In genomic region chr2:187920511-187920910, GRCh38 we compare ENCODE assay signal across 20 cellular contexts.
DNase-seq lines count a peak whose midpoint lies in the region; ATAC-seq, FAIRE-seq and TF ChIP-seq lines count a peak whose summit lies in the region.
"Had no signal": no experiment of that assay in that cellular context is flagged by ENCODE, and none has a peak within 500 bp of the region (broad histone marks: within the 10 kb centered on the region; RNA-seq: fewer than 3 reads in every experiment).

No MANE protein-coding gene starts in this region.

- TF ChIP-seq CTCF in astrocyte (IDR thresholded peaks at IDR 0.05; ENCODE audit: insufficient read depth, low read depth, low read length) (no peak), fibroblast of villous mesenchyme (IDR thresholded peaks at IDR 0.05; ENCODE audit: insufficient read depth, low read depth, low read length) (no peak), GM10248 (IDR thresholded peaks at IDR 0.05; ENCODE audit: control extremely low read depth, extremely low read depth, low read depth, missing control alignments) (no peak)

- no peaks in the 10 kb centered on the region for H3K79me2 ChIP-seq in astrocyte (ENCODE audit: insufficient read depth, low read length)

- CTCF ChIA-PET in GM10248 (lab: Yijun Ruan, JAX): interaction anchor here (1.3 kb wide), 1 partner anchor 20 kb away, joined by 3 read pairs; no protein-coding TSS in a partner anchor

- H3K27me3 ChIP-seq in astrocyte (ENCODE audit: insufficient read depth, low read length): no peaks in the 10 kb centered on the region
- H3K27me3 ChIP-seq: BLaER1 had no signal

- H3K27ac Mint-ChIP-seq in astrocyte (ENCODE audit: unreplicated experiment): no peak overlapping the region
- no peak overlapping the region for H3K27ac Mint-ChIP-seq in activated T-helper 1 cell treated with anti-CD3 and anti-CD28 coated beads, Interleukin-12 subunit alpha, Interleukin-12 subunit beta, Interleukin-2, Interleukin-4 antibody, amounts not matched to agents 30 ng/mL and 10 ng/mL and 1 ng/mL, durations not matched to agents 14 hours and 24 hours and 36 hours
- H3K27ac Mint-ChIP-seq: CD14-positive monocyte; CD4-positive, alpha-beta memory T cell; HFFc6 had no signal

- DNase-seq in ELR (ENCODE audit: low read depth) (peak; percentile 6), astrocyte (ENCODE audit: low read depth) (peak; percentile 3), fibroblast of villous mesenchyme (ENCODE audit: low read depth) (peak; percentile 7), NCI-H187 (lab: John Stamatoyannopoulos, UW) (no peak), GM10248 (ENCODE audit: extremely low spot score) (no peak)
- DNase-seq in activated T-helper 1 cell treated with anti-CD3 and anti-CD28 coated beads, Interleukin-12 subunit alpha, Interleukin-12 subunit beta, Interleukin-2, Interleukin-4 antibody, amounts not matched to agents 30 ng/mL and 10 ng/mL and 1 ng/mL, durations not matched to agents 14 hours and 24 hours and 36 hours (ENCODE audit: low spot score): no peak
- DNase-seq: 8988T; CD4-positive, alpha-beta memory T cell; DMS153; DMS79; GM23248; H7; HFFc6; IMR-90 had no signal

- H3K4me3 ChIP-seq in astrocyte (ENCODE audit: insufficient read depth, low read depth, low read length) (no peak overlapping the region), fibroblast of villous mesenchyme (ENCODE audit: low read depth, low read length) (no peak overlapping the region)
- H3K4me3 ChIP-seq: BLaER1, GM23248 had no signal

- POLR2A ChIA-PET in GM10248 (lab: Yijun Ruan, JAX): no interaction called here

- H3K9ac ChIP-seq in astrocyte (ENCODE audit: low read length): no peak overlapping the region
- H3K9ac ChIP-seq: BLaER1, GM23248 had no signal

- no peaks in the 10 kb centered on the region for H3K9me3 ChIP-seq in astrocyte (ENCODE audit: insufficient read depth, low read depth, low read length)
- H3K9me3 ChIP-seq: BLaER1 had no signal

- no peaks in the 10 kb centered on the region for H3K4me1 Mint-ChIP-seq in astrocyte (ENCODE audit: low read depth, unreplicated experiment)
- H3K4me1 Mint-ChIP-seq in activated T-helper 1 cell treated with anti-CD3 and anti-CD28 coated beads, Interleukin-12 subunit alpha, Interleukin-12 subunit beta, Interleukin-2, Interleukin-4 antibody, amounts not matched to agents 30 ng/mL and 10 ng/mL and 1 ng/mL, durations not matched to agents 14 hours and 24 hours and 36 hours (ENCODE audit: low read depth): no peaks in the 10 kb centered on the region
- H3K4me1 Mint-ChIP-seq: CD14-positive monocyte; CD4-positive, alpha-beta memory T cell had no signal

- FAIRE-seq in astrocyte (lab: Jason Lieb, UNC): no peak
- FAIRE-seq: GM12891, HTR-8/SVneo had no signal

- intact Hi-C loops in activated T-helper 1 cell treated with anti-CD3 and anti-CD28 coated beads, Interleukin-12 subunit alpha, Interleukin-12 subunit beta, Interleukin-2, Interleukin-4 antibody, amounts not matched to agents 30 ng/mL and 10 ng/mL and 1 ng/mL, durations not matched to agents 14 hours and 24 hours and 36 hours (cut with micrococcal nuclease): no loop called here

- H3K36me3 Mint-ChIP-seq in astrocyte (ENCODE audit: low read depth, unreplicated experiment): no peaks in the 10 kb centered on the region
- no peaks in the 10 kb centered on the region for H3K36me3 Mint-ChIP-seq in activated T-helper 1 cell treated with anti-CD3 and anti-CD28 coated beads, Interleukin-12 subunit alpha, Interleukin-12 subunit beta, Interleukin-2, Interleukin-4 antibody, amounts not matched to agents 30 ng/mL and 10 ng/mL and 1 ng/mL, durations not matched to agents 14 hours and 24 hours and 36 hours (ENCODE audit: low read depth)
- H3K36me3 Mint-ChIP-seq: CD14-positive monocyte; CD4-positive, alpha-beta memory T cell had no signal

- no peaks in the 10 kb centered on the region for H3K27me3 Mint-ChIP-seq in astrocyte (ENCODE audit: low read depth, unreplicated experiment)
- no peaks in the 10 kb centered on the region for H3K27me3 Mint-ChIP-seq in activated T-helper 1 cell treated with anti-CD3 and anti-CD28 coated beads, Interleukin-12 subunit alpha, Interleukin-12 subunit beta, Interleukin-2, Interleukin-4 antibody, amounts not matched to agents 30 ng/mL and 10 ng/mL and 1 ng/mL, durations not matched to agents 14 hours and 24 hours and 36 hours (ENCODE audit: insufficient read depth)
- H3K27me3 Mint-ChIP-seq: CD4-positive, alpha-beta memory T cell had no signal

- no peak for ATAC-seq in HG03196 (IDR thresholded peaks at IDR 0.05; ENCODE audit: unreplicated experiment)
- ATAC-seq: HCT116 had no signal

- H3K27ac ChIP-seq in astrocyte (ENCODE audit: low read depth, low read length): no peak overlapping the region
- H3K27ac ChIP-seq: BLaER1, GM23248 had no signal

- peaks cover 4% of the 10 kb centered on the region for H3K4me1 ChIP-seq in astrocyte (ENCODE audit: insufficient read depth, low read length)
- H3K4me1 ChIP-seq: BLaER1 had no signal

- H3K4me3 Mint-ChIP-seq in astrocyte (ENCODE audit: unreplicated experiment): no peak overlapping the region
- H3K4me3 Mint-ChIP-seq in activated T-helper 1 cell treated with anti-CD3 and anti-CD28 coated beads, Interleukin-12 subunit alpha, Interleukin-12 subunit beta, Interleukin-2, Interleukin-4 antibody, amounts not matched to agents 30 ng/mL and 10 ng/mL and 1 ng/mL, durations not matched to agents 14 hours and 24 hours and 36 hours: no peak overlapping the region
- H3K4me3 Mint-ChIP-seq: CD14-positive monocyte, HFFc6 had no signal

- no peaks in the 10 kb centered on the region for H3K36me3 ChIP-seq in astrocyte (ENCODE audit: insufficient read depth, low read length)
- H3K36me3 ChIP-seq: BLaER1 had no signal

- peaks cover 5% of the 10 kb centered on the region for H3K9me3 Mint-ChIP-seq in astrocyte (ENCODE audit: unreplicated experiment)
- no peaks in the 10 kb centered on the region for H3K9me3 Mint-ChIP-seq in activated T-helper 1 cell treated with anti-CD3 and anti-CD28 coated beads, Interleukin-12 subunit alpha, Interleukin-12 subunit beta, Interleukin-2, Interleukin-4 antibody, amounts not matched to agents 30 ng/mL and 10 ng/mL and 1 ng/mL, durations not matched to agents 14 hours and 24 hours and 36 hours
- H3K9me3 Mint-ChIP-seq: HFFc6 had no signal

- H2AFZ ChIP-seq in astrocyte (ENCODE audit: low read depth, low read length): no peak overlapping the region
- H2AFZ ChIP-seq: GM23248 had no signal

- no peak overlapping the region for H3K4me2 ChIP-seq in astrocyte (ENCODE audit: low read length)
- H3K4me2 ChIP-seq: BLaER1 had no signal

- H4K20me1 ChIP-seq in astrocyte (ENCODE audit: insufficient read depth, low read length): no peaks in the 10 kb centered on the region
- H4K20me1 ChIP-seq: BLaER1 had no signal

Comparison
In these comparisons a context has a peak if more than half of its experiments do, and no peak if none do; other contexts are left out.
1. DNase-seq: peak in ELR (single experiment), astrocyte (single experiment) and fibroblast of villous mesenchyme (single experiment); none in activated T-helper 1 cell treated with anti-CD3 and anti-CD28 coated beads, Interleukin-12 subunit alpha, Interleukin-12 subunit beta, Interleukin-2, Interleukin-4 antibody, amounts not matched to agents 30 ng/mL and 10 ng/mL and 1 ng/mL, durations not matched to agents 14 hours and 24 hours and 36 hours (single experiment), NCI-H187 (0 of 2) and GM10248 (single experiment).